ENCODE assay signal across 9 cellular contexts in the genomic region with DNA sequence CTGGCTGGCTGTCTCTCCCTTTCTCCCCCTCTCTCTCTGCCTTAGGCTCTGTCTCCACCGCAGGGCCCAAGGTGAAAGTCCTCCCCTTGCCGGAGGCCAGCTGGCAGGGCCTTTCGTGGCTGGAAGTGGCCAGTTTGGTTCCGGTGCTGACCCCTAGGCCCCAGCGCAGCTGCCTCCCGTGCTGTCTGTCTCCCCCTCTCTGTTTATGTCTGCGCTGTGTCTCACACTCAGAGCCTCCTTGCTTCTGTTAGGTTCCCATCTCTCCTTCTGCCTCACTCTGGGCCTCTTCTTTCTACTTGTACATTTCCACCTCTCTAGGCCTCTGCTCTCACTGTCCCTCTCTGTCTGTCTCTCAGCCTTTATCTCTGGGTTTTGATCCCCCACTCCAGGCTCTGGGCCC. TPM values are rescaled to one million over a fixed set of nuclear protein-coding genes. Genes with fewer than 3 reads are reported as not detected.
DNase-seq lines count a peak whose midpoint lies in the region; ATAC-seq, FAIRE-seq and TF ChIP-seq lines count a peak whose summit lies in the region.
"Had no signal": no experiment of that assay in that cellular context is flagged by ENCODE, and none has a peak within 500 bp of the region (broad histone marks: within the 10 kb centered on the region; RNA-seq: fewer than 3 reads in every experiment).

No MANE protein-coding gene starts in this region.

- 0 out of 2 replicates have a peak overlapping the region, but pooled peaks have one; percentile 4 for H3K27ac ChIP-seq in DOHH2 (ENCODE audit: low read depth, low read length)

- H3K27ac Mint-ChIP-seq in T-cell, result peak overlapping the region; percentile 78 to 82

- peaks cover 18% of the 10 kb centered on the region for H3K79me2 ChIP-seq in DOHH2 (ENCODE audit: control insufficient read depth, low read length)

- H3F3A ChIP-seq in DOHH2 (ENCODE audit: control insufficient read depth, insufficient read depth), result peaks cover 30% of the 10 kb centered on the region

- no peaks in the 10 kb centered on the region for H3K27me3 ChIP-seq in DOHH2 (ENCODE audit: control insufficient read depth, low read length)

- H3K9me3 ChIP-seq in DOHH2 (ENCODE audit: control insufficient read depth, insufficient read depth, low read length), result no peaks in the 10 kb centered on the region

- FAIRE-seq in frontal cortex (lab: Jason Lieb, UNC), result no peak

- CTCF ChIA-PET in T-cell (lab: Charles Lee), result no interaction called here

- no peak for TF ChIP-seq CTCF in DOHH2 (IDR thresholded peaks at IDR 0.05; ENCODE audit: low read depth, low read length, poor library complexity, severe bottlenecking)
- no peak for TF ChIP-seq CTCF in fibroblast of the aortic adventitia (IDR thresholded peaks at IDR 0.05; ENCODE audit: insufficient read depth, low read length)

- POLR2A ChIA-PET in T-cell (lab: Charles Lee), result interaction anchor here (0.5 to 0.6 kb wide), 3 partner anchors 8 to 38 kb away, joined by 3 to 6 read pairs (median 4); no protein-coding TSS in a partner anchor

- peak overlapping the region in 1 of 3 donors; percentile 18 for H3K4me3 Mint-ChIP-seq in T-cell

- H4K20me1 ChIP-seq in DOHH2 (ENCODE audit: control insufficient read depth, insufficient read depth, low read depth, low read length), result 0 out of 2 replicates have a peak, but pooled peaks cover under 1% of the 10 kb centered on the region

- H3K4me2 ChIP-seq in DOHH2 (ENCODE audit: low read length), result no peak overlapping the region

- intact Hi-C loops in sciatic nerve (cut with DNase I), result no loop called here

- ATAC-seq in T-cell (replicated peaks in 1 of 4), result no peak
- ATAC-seq in sciatic nerve, result peak; percentile 46
- no peak for ATAC-seq in HG03159 (IDR thresholded peaks at IDR 0.05; ENCODE audit: unreplicated experiment)
- no peak for ATAC-seq in GM18861 (IDR thresholded peaks at IDR 0.05; ENCODE audit: unreplicated experiment)
- ATAC-seq in GM21526 (IDR thresholded peaks at IDR 0.05; ENCODE audit: low FRiP score, unreplicated experiment), result no peak

- peaks cover 39% of the 10 kb centered on the region for H3K4me1 ChIP-seq in DOHH2 (ENCODE audit: control insufficient read depth, low read length)

- H3K27me3 Mint-ChIP-seq in T-cell, result no peaks in the 10 kb centered on the region

- H3K4me1 Mint-ChIP-seq in T-cell, result peaks cover 35 to 55% (median 45%) of the 10 kb centered on the region in 3 donors

- H3K36me3 ChIP-seq in DOHH2 (ENCODE audit: control insufficient read depth, low read length), result peaks cover 68% of the 10 kb centered on the region

- DNase-seq in T-cell (no peak), fibroblast of the aortic adventitia (ENCODE audit: low read depth) (peak; percentile 75), sciatic nerve (ENCODE audit: low spot score) (no peak), frontal cortex (ENCODE audit: low spot score in 2 of 2) (no peak)
- DNase-seq: SHP77 had no signal

- H3K9me3 Mint-ChIP-seq in T-cell, result no peaks in the 10 kb centered on the region

- H3K9me2 ChIP-seq in DOHH2 (replicated peaks; ENCODE audit: control insufficient read depth, low read length), result no peaks in the 10 kb centered on the region

- H3K4me3 ChIP-seq in DOHH2 (ENCODE audit: low read length) (no peak overlapping the region), fibroblast of the aortic adventitia (ENCODE audit: low read depth, low read length) (peak overlapping the region; percentile 22)

- peaks cover 20% of the 10 kb centered on the region for H3K36me3 Mint-ChIP-seq in T-cell

RNA-seq across cellular contexts. Expression of a gene that starts 13.1 kb away (rescaled TPM):
- 10 to 100 TPM; 38.9 to 61.5 (median 55.1) TPM for total RNA-seq in T-cell
- 7.9 and 11.4 TPM in 2 replicates for total RNA-seq in fibroblast of the aortic adventitia (ENCODE audit: low replicate concordance)
- 29.8 TPM for total RNA-seq in sciatic nerve
- 4.1 TPM for total RNA-seq in frontal cortex

RNA-seq across cellular contexts. Expression of a gene that starts 30.7 kb away (rescaled TPM):
- total RNA-seq in T-cell, result 100 to 1,000 TPM; 170 to 412 (median 206) TPM
- 18.7 and 19.8 TPM in 2 replicates for total RNA-seq in fibroblast of the aortic adventitia (ENCODE audit: low replicate concordance)
- 33.7 TPM for total RNA-seq in sciatic nerve
- 0.41 TPM for total RNA-seq in frontal cortex

RNA-seq across cellular contexts. Expression of a gene that starts 40.9 kb away (rescaled TPM):
- 10 to 100 TPM; 15.3 to 27.9 (median 16.4) TPM for total RNA-seq in T-cell
- total RNA-seq in fibroblast of the aortic adventitia (ENCODE audit: low replicate concordance), result 0.25 and 4.5 TPM in 2 replicates
- 4.1 TPM for total RNA-seq in sciatic nerve
- 5.3 TPM for total RNA-seq in frontal cortex

RNA-seq across cellular contexts. Expression of a gene that starts 53.3 kb away (rescaled TPM):
- total RNA-seq in T-cell (10 to 100 TPM in 3 of 5 donors, 1 to 10 TPM in 2; 9.9 to 14.7 (median 13.2) TPM), fibroblast of the aortic adventitia (ENCODE audit: low replicate concordance) (4.7 and 5.6 TPM in 2 replicates), sciatic nerve (23.5 TPM), frontal cortex (6.5 TPM)

RNA-seq across cellular contexts. Expression of a gene that starts 58.9 kb away (rescaled TPM):
- total RNA-seq in T-cell (100 to 1,000 TPM; 275 to 350 (median 307) TPM), fibroblast of the aortic adventitia (ENCODE audit: low replicate concordance) (98.4 and 108 TPM in 2 replicates), sciatic nerve (161 TPM), frontal cortex (51.8 TPM)

Comparison
In these comparisons a context has a peak if more than half of its experiments do, and no peak if none do; other contexts are left out.
1. RNA of a gene that starts 30.7 kb away (total RNA-seq): 170 to 412 TPM in T-cell, 33.7 TPM in sciatic nerve (single experiment) and 18.7 to 19.8 TPM in fibroblast of the aortic adventitia; 0.41 TPM in frontal cortex (single experiment); every median in the first group is over 10 times any median in the second.